Comparison of ENCODE assay signal across 1 cellular context in genomic region chr6:146950351-146950835, GRCh38.
A peak's percentile ranks its signal among the peaks of the same experiment; 100 is the strongest.
TF ChIP-seq lines count a peak whose summit lies in the region.

No MANE protein-coding gene starts in this region.

TF ChIP-seq in HepG2, 621 proteins besides CTCF, POLR2A, EP300 and RAD21 (continued from another document and continues in another):
- TF ChIP-seq SPEN (CRISPR knock-in tag; IDR thresholded peaks at IDR 0.05; ENCODE audit: low read depth) (no peak), GATAD2A (CRISPR knock-in tag; IDR thresholded peaks at IDR 0.05) (peak; percentile 92), SP5 (CRISPR knock-in tag; IDR thresholded peaks at IDR 0.05; ENCODE audit: borderline replicate concordance, low read depth) (peak; percentile 90), MXD4 (CRISPR knock-in tag; IDR thresholded peaks at IDR 0.05) (no peak), TOE1 (CRISPR knock-in tag; IDR thresholded peaks at IDR 0.05) (no peak), ZZZ3 (CRISPR knock-in tag; IDR thresholded peaks at IDR 0.05; ENCODE audit: borderline replicate concordance) (no peak), ARID5B (CRISPR knock-in tag; IDR thresholded peaks at IDR 0.05) (peak; percentile 97), IRF2 (CRISPR knock-in tag; IDR thresholded peaks at IDR 0.05) (peak; percentile 58; the same call in 1 of the 2 replicates), ZNF501 (CRISPR knock-in tag; IDR thresholded peaks at IDR 0.05) (peak; percentile 62; the same call in 1 of the 2 replicates), RFXAP (CRISPR knock-in tag; IDR thresholded peaks at IDR 0.05; ENCODE audit: borderline replicate concordance) (no peak), FUBP1 (CRISPR knock-in tag; IDR thresholded peaks at IDR 0.05; ENCODE audit: borderline replicate concordance) (no peak), PHF21A (CRISPR knock-in tag; IDR thresholded peaks at IDR 0.05) (peak; percentile 71), ZFP36L1 (CRISPR knock-in tag; IDR thresholded peaks at IDR 0.05) (0 out of 2 replicates have a peak, but pooled peaks have one; percentile 49), HMG20A (CRISPR knock-in tag; IDR thresholded peaks at IDR 0.05; ENCODE audit: borderline replicate concordance) (peak; percentile 89), ZNF775 (CRISPR knock-in tag; IDR thresholded peaks at IDR 0.05; ENCODE audit: borderline replicate concordance) (no peak), CBX2 (IDR thresholded peaks at IDR 0.05; ENCODE audit: low read depth, low read length) (no peak), CBX2 (CRISPR knock-in tag; IDR thresholded peaks at IDR 0.05; ENCODE audit: low read depth) (0 out of 2 replicates have a peak, but pooled peaks have one; percentile 31), ELK4 (CRISPR knock-in tag; IDR thresholded peaks at IDR 0.05; ENCODE audit: borderline replicate concordance) (no peak), POLR2G (IDR thresholded peaks at IDR 0.05; ENCODE audit: low read depth, low read length) (no peak), ARNTL (CRISPR knock-in tag; IDR thresholded peaks at IDR 0.05) (peak; percentile 86), GMEB2 (CRISPR knock-in tag; IDR thresholded peaks at IDR 0.05; ENCODE audit: low read depth) (no peak), FOXP1 (IDR thresholded peaks at IDR 0.05) (no peak), FOXP1 (CRISPR knock-in tag; IDR thresholded peaks at IDR 0.05) (peak; percentile 90), SIN3A (IDR thresholded peaks at IDR 0.05; ENCODE audit: borderline replicate concordance, low read depth, low read length) (no peak), ZNF432 (CRISPR knock-in tag; IDR thresholded peaks at IDR 0.05; ENCODE audit: borderline replicate concordance) (no peak), HOMEZ (CRISPR knock-in tag; IDR thresholded peaks at IDR 0.05; ENCODE audit: low read depth) (peak; percentile 52; the same call in 1 of the 2 replicates), NCOA2 (CRISPR knock-in tag; IDR thresholded peaks at IDR 0.05) (peak; percentile 68; the same call in 1 of the 2 replicates), LCORL (IDR thresholded peaks at IDR 0.05) (no peak), LCORL (CRISPR knock-in tag; IDR thresholded peaks at IDR 0.05) (peak; percentile 34; the same call in 1 of the 2 replicates), TEAD3 (CRISPR knock-in tag; optimal IDR thresholded peaks at IDR 0.05; ENCODE audit: borderline replicate concordance) (peak; percentile 51), ZGPAT (CRISPR knock-in tag; IDR thresholded peaks at IDR 0.05) (peak; percentile 83), KDM3A (CRISPR knock-in tag; IDR thresholded peaks at IDR 0.05; ENCODE audit: low read depth) (0 out of 2 replicates have a peak, but pooled peaks have one; percentile 25), ZNF609 (CRISPR knock-in tag; IDR thresholded peaks at IDR 0.05; ENCODE audit: borderline replicate concordance) (peak; percentile 56; the same call in 1 of the 2 replicates), PPARG (CRISPR knock-in tag; conservative IDR thresholded peaks at IDR 0.05) (peak; percentile 77), ZNF580 (CRISPR knock-in tag; IDR thresholded peaks at IDR 0.05; ENCODE audit: borderline replicate concordance, low read depth) (0 out of 2 replicates have a peak, but pooled peaks have one; percentile 47), SSRP1 (CRISPR knock-in tag; IDR thresholded peaks at IDR 0.05) (0 out of 2 replicates have a peak, but pooled peaks have one; percentile 22), RCOR2 (CRISPR knock-in tag; IDR thresholded peaks at IDR 0.05) (peak; percentile 79), TFE3 (CRISPR knock-in tag; IDR thresholded peaks at IDR 0.05) (peak; percentile 59), MTA3 (CRISPR knock-in tag; IDR thresholded peaks at IDR 0.05) (no peak), ZSCAN30 (CRISPR knock-in tag; IDR thresholded peaks at IDR 0.05) (no peak), CREB1 (IDR thresholded peaks at IDR 0.05) (no peak), CREB1 (CRISPR knock-in tag; IDR thresholded peaks at IDR 0.05) (peak; percentile 67), ZNF546 (CRISPR knock-in tag; conservative IDR thresholded peaks at IDR 0.05) (no peak), BRF2 (CRISPR knock-in tag; IDR thresholded peaks at IDR 0.05) (no peak), HMG20B (CRISPR knock-in tag; conservative IDR thresholded peaks at IDR 0.05) (peak; percentile 58; the same call in 1 of the 2 replicates)
